13 cellular contexts compared by ENCODE assay signal in the genomic region with DNA sequence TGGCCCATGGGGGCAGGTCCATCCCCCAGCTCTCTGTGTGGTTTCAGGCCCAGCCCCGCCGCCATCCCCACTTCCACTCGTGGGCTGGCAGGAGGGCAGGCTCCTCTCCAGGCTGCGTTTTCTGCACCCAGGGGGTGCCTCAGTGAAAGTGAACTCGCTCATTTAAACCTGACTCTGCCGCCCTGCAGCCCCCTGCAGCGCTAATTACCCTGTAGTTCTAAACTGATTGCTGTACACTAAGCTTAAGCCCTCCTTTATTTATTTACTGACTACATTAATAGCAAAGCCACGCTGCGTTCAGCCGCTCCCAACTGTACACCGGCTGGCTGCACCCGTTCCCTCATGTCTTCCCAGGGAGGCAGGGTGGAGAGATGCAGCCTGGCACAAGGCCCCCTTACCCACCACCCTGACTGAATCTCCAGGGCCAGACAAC. TPM values are rescaled to one million over a fixed set of nuclear protein-coding genes. Genes with fewer than 3 reads are reported as not detected.
DNase-seq lines count a peak whose midpoint lies in the region; ATAC-seq and TF ChIP-seq lines count a peak whose summit lies in the region.
"Had no signal": no experiment of that assay in that cellular context is flagged by ENCODE, and none has a peak within 500 bp of the region (broad histone marks: within the 10 kb centered on the region; RNA-seq: fewer than 3 reads in every experiment).

No MANE protein-coding gene starts in this region.

- in situ Hi-C loops in KBM-7 (cut with MboI; ENCODE audit: low pct_unique_long_range_greater_than_20kb, low sequenced_read_pairs): no loop called here

- intact Hi-C loops in A673 (cut with micrococcal nuclease; ENCODE audit: unreplicated experiment) (loop anchor here (1.0 kb wide), 1 partner anchor 260 kb away; no protein-coding TSS in a partner anchor), ascending aorta (cut with DNase I) (loop anchor here (5.0 kb wide), 1 partner anchor 77 kb away; no protein-coding TSS in a partner anchor), prostate gland (cut with DNase I) (no loop called here)

- no peaks in the 10 kb centered on the region for H3K27me3 ChIP-seq in A673 (replicated peaks; ENCODE audit: insufficient read depth, low read depth, low read length, poor library complexity)
- no peaks in the 10 kb centered on the region for H3K27me3 ChIP-seq in ascending aorta
- no peaks in the 10 kb centered on the region for H3K27me3 ChIP-seq in prostate gland (replicated peaks; ENCODE audit: insufficient read depth)

- H3K4me3 ChIP-seq in A673 (ENCODE audit: low read depth, low read length, poor library complexity, severe bottlenecking) (no peak overlapping the region), ascending aorta (no peak overlapping the region), prostate gland (no peak overlapping the region)
- H3K4me3 ChIP-seq: spleen had no signal

- no TSS peak for BruUV-seq in A673 (replicated peaks; lab: Mats Ljungman, UMichigan)

- POLR2A ChIA-PET in A673 (lab: Charles Lee; ENCODE audit: low non-redundant PET): interaction anchor here (0.6 kb wide), 1 partner anchor 183 kb away, joined by 4 read pairs; no protein-coding TSS in a partner anchor

- ATAC-seq in GM18498 (IDR thresholded peaks at IDR 0.05; ENCODE audit: unreplicated experiment): no peak
- ATAC-seq: left colon had no signal

- H3K36me3 ChIP-seq in A673 (ENCODE audit: insufficient read depth, low read length, poor library complexity, severe bottlenecking) (no peaks in the 10 kb centered on the region), ascending aorta (peaks cover 16 to 30% of the 10 kb centered on the region in 2 donors), prostate gland (no peaks in the 10 kb centered on the region)

- CTCF ChIA-PET in A673 (lab: Charles Lee): interaction anchor here (0.5 to 5.4 kb wide), 8 partner anchors 199 to 667 kb away, joined by 3 to 80 read pairs (median 9); no protein-coding TSS in a partner anchor

- H3K4me1 ChIP-seq in A673 (ENCODE audit: insufficient read depth, low read length, poor library complexity, severe bottlenecking): peaks cover 23% of the 10 kb centered on the region
- H3K4me1 ChIP-seq in ascending aorta: peaks cover 24 to 45% of the 10 kb centered on the region in 2 donors
- peaks cover 21% of the 10 kb centered on the region for H3K4me1 ChIP-seq in prostate gland (replicated peaks)

- TF ChIP-seq CTCF in A673 (conservative IDR thresholded peaks at IDR 0.05; ENCODE audit: low read depth, low read length) (no peak), ascending aorta (IDR thresholded peaks at IDR 0.05) (no peak), prostate gland (IDR thresholded peaks at IDR 0.05) (no peak)

- H3K27ac ChIP-seq in A673 (ENCODE audit: low read depth, low read length, poor library complexity, severe bottlenecking): peak overlapping the region; percentile 3
- H3K27ac ChIP-seq in ascending aorta: peak overlapping the region; percentile 77 to 88
- peak overlapping the region; percentile 81 to 86 for H3K27ac ChIP-seq in prostate gland

- TF ChIP-seq POLR2A in prostate gland (IDR thresholded peaks at IDR 0.05): no peak

- no peaks in the 10 kb centered on the region for H3K9me3 ChIP-seq in A673 (ENCODE audit: low read depth, low read length, poor library complexity, severe bottlenecking)
- H3K9me3 ChIP-seq in ascending aorta: no peaks in the 10 kb centered on the region
- H3K9me3 ChIP-seq in prostate gland: no peaks in the 10 kb centered on the region
- H3K9me3 ChIP-seq: spleen had no signal

- DNase-seq in A673 (ENCODE audit: low spot score) (peak; percentile 83), NCI-H146 treated with DMSO at 0.1 percent for 48 hours (lab: John Stamatoyannopoulos, UW; ENCODE audit: unreplicated experiment) (peak; percentile 86), ascending aorta (ENCODE audit: low spot score in 2 of 2) (no peak), prostate gland (ENCODE audit: low spot score) (no peak), KBM-7 (no peak), activated gamma-delta T cell treated with Interleukin-2 at 50 U/mL for 16 hours (no peak), occipital lobe (lab: John Stamatoyannopoulos, UW) (no peak)
- DNase-seq: activated naive CD4-positive, alpha-beta T cell treated with anti-CD3 and anti-CD28 coated beads, Interleukin-2, amount 50 U/mL, for 16 hours; cerebellar nuclear complex; left colon; NCI-H510A; spleen had no signal

- 70% methylated on average over 12 of the region's 12 CpGs for WGBS in prostate gland

RNA-seq across cellular contexts. Expression of a gene that starts 36.6 kb away (rescaled TPM):
- 0.64 TPM in 1 of 2 replicates, not detected in the other for total RNA-seq in A673 (2021)
- 1,040 TPM for total RNA-seq in ascending aorta
- 10 to 100 TPM; 59.3 to 63.2 TPM for total RNA-seq in prostate gland
- not detected for total RNA-seq in occipital lobe

Comparison
In these comparisons a context has a peak if more than half of its experiments do, and no peak if none do; other contexts are left out.
1. DNase-seq: peak in A673 (single experiment) and NCI-H146 treated with DMSO at 0.1 percent for 48 hours (single experiment); none in ascending aorta (0 of 2), prostate gland (single experiment), KBM-7 (single experiment), activated gamma-delta T cell treated with Interleukin-2 at 50 U/mL for 16 hours (single experiment) and occipital lobe (single experiment).
2. H3K27ac ChIP-seq: peak in every context shown above with its lines; median percentile 84 in prostate gland; 82 in ascending aorta; 3 in A673.
3. RNA of a gene that starts 36.6 kb away (total RNA-seq): 1,040 TPM in ascending aorta (single experiment) and 59.3 to 63.2 TPM in prostate gland; 0.64 TPM in A673 and not detected in occipital lobe (single experiment); every median in the first group is over 10 times any median in the second.